In the genomic region with DNA sequence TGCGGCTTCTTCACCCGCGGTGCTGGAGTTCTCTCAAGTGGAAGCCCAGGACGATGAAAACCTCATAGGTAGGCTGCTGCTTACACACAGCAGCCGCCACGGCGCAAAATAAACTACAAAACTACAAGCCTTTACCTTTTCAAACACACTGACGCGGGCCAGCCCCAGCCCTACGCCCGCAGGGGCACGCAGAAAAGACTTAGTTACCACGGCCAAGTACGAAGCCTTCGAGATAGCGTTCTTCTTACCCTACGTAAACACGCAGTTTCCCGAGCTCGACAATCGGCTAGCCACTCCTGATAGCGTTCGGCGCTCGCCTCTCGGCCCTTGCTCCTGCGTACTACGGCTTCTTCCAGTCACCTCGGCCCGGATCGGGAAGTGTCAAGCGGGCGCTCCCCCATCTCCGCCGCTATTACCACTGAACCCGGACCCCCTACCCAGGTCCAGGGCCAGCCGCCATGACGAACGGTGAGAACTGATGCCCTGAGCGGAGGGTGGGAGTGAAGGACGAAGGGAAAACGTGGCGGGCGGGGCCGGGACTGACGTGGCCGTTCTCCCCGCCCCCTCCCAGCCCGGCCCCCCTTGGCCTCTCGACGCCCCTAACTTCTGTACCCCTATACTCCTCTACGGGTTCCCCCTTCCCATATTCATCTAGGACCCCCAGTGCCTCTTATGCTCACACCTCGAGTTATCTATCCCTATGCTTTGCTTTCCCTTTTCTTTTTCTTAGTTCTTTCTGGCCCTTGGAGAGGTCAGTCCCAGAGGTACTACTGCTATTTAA, we compare ENCODE assay signal across 8 cellular contexts. TPM values are rescaled to one million over a fixed set of nuclear protein-coding genes. Genes with fewer than 3 reads are reported as not detected.
A peak's percentile ranks its signal among the peaks of the same experiment; 100 is the strongest.
DNase-seq lines count a peak whose midpoint lies in the region; ATAC-seq and FAIRE-seq lines count a peak whose summit lies in the region.

Gene TMEM167B (plus strand): TSS at position 350 of the 781 bp plus-strand sequence. CDS start 109 bp downstream, at position 459.

- H3K4me3 ChIP-seq in mesenchymal stem cell (ENCODE audit: insufficient read depth in 1 of 2, low read depth in 1 of 2, low read length in 2 of 2): peak within 1 kb of the TSS; percentile 76 to 90

- H3K4me2 ChIP-seq in mesenchymal stem cell (ENCODE audit: low read length, poor library complexity, severe bottlenecking): peak within 1 kb of the TSS; percentile 77

- H2AFZ ChIP-seq in mesenchymal stem cell (ENCODE audit: low read depth, low read length): peak within 1 kb of the TSS; percentile 60

- H3K4me1 ChIP-seq in mesenchymal stem cell (ENCODE audit: control insufficient read depth, insufficient read depth, low read depth, low read length): peaks cover 14% of the 10 kb centered on the region

- peak within 1 kb of the TSS; percentile 90 for H2BK15ac ChIP-seq in mesenchymal stem cell (ENCODE audit: low read depth, poor library complexity, severe bottlenecking)

- H3K9ac ChIP-seq in mesenchymal stem cell (ENCODE audit: low read length): peak within 1 kb of the TSS; percentile 95

- peak; percentile 89 for ATAC-seq in GM21367 (IDR thresholded peaks at IDR 0.05; ENCODE audit: unreplicated experiment)
- peak; percentile 95 for ATAC-seq in effector memory CD8-positive, alpha-beta T cell (replicated peaks)

- H3K9me3 ChIP-seq in mesenchymal stem cell (ENCODE audit: control insufficient read depth, low read length): no peaks in the 10 kb centered on the region

- peaks cover 24 to 28% of the 10 kb centered on the region in 2 donors for H3K4me1 Mint-ChIP-seq in effector memory CD8-positive, alpha-beta T cell (ENCODE audit: low read depth in 2 of 2)

- no peak within 1 kb of the TSS for H3K23ac ChIP-seq in mesenchymal stem cell (ENCODE audit: low read length in 2 of 2)

- H3K27me3 Mint-ChIP-seq in effector memory CD8-positive, alpha-beta T cell: no peaks in the 10 kb centered on the region

- H3K36me3 ChIP-seq in mesenchymal stem cell (ENCODE audit: control insufficient read depth in 1 of 2, insufficient read depth in 2 of 2, low read depth in 1 of 2, low read length in 2 of 2): peaks cover 0 to 21% of the 10 kb centered on the region in 2 experiments

- H3K4ac ChIP-seq in mesenchymal stem cell (ENCODE audit: low read depth in 1 of 2, low read length in 2 of 2): peak within 1 kb of the TSS; percentile 84 to 85

- WGBS in mesenchymal stem cell: 3% methylated on average over 47 of the region's 53 CpGs

- H3K4me3 Mint-ChIP-seq in effector memory CD8-positive, alpha-beta T cell: peak within 1 kb of the TSS; percentile 96 to 99

- peak within 1 kb of the TSS; percentile 91 to 98 for H3K18ac ChIP-seq in mesenchymal stem cell (ENCODE audit: low read depth in 1 of 2, low read length in 2 of 2)

- FAIRE-seq in HTR-8/SVneo (lab: Jason Lieb, UNC): no peak

- H3K27me3 ChIP-seq in mesenchymal stem cell (ENCODE audit: control insufficient read depth in 1 of 2, insufficient read depth in 1 of 2, low read length in 2 of 2): no peaks in the 10 kb centered on the region

- peak within 1 kb of the TSS; percentile 50 for H2BK5ac ChIP-seq in mesenchymal stem cell (ENCODE audit: low read depth, low read length, poor library complexity, severe bottlenecking)

- H3K36me3 Mint-ChIP-seq in effector memory CD8-positive, alpha-beta T cell (ENCODE audit: insufficient read depth): peaks cover 42% of the 10 kb centered on the region

- H2BK12ac ChIP-seq in mesenchymal stem cell (ENCODE audit: low read length in 2 of 2): no peak within 1 kb of the TSS

- H2AK5ac ChIP-seq in mesenchymal stem cell (ENCODE audit: low read length, severe bottlenecking): peak within 1 kb of the TSS; percentile 63

- H3K27ac ChIP-seq in mesenchymal stem cell (ENCODE audit: low read length, poor library complexity, severe bottlenecking): peak within 1 kb of the TSS; percentile 85

- no peaks in the 10 kb centered on the region for H3K9me3 Mint-ChIP-seq in effector memory CD8-positive, alpha-beta T cell

- H3K14ac ChIP-seq in mesenchymal stem cell (ENCODE audit: low read length in 2 of 2): peak within 1 kb of the TSS; percentile 56 to 62

- DNase-seq in COLO668 (lab: John Stamatoyannopoulos, UW; ENCODE audit: unreplicated experiment): peak; percentile 93
- peak; percentile 56 for DNase-seq in HTR-8/SVneo (ENCODE audit: insufficient read length, low spot score)
- peak; percentile 96 for DNase-seq in NOMO-1 treated with DMSO at 0.1 percent for 48 hours (lab: John Stamatoyannopoulos, UW; ENCODE audit: unreplicated experiment)
- peak; percentile 68 to 76 for DNase-seq in activated CD8-positive, alpha-beta memory T cell treated with anti-CD3 and anti-CD28 coated beads for 4 hours (ENCODE audit: low read depth in 2 of 2)
- DNase-seq in effector memory CD8-positive, alpha-beta T cell: peak; percentile 79 to 90 (median 80)
- peak; percentile 97 for DNase-seq in mesenchymal stem cell
- peak; percentile 61 for DNase-seq in stimulated activated CD8-positive, alpha-beta memory T cell treated with anti-CD3 and anti-CD28 coated beads, Interleukin-12 subunit alpha, Interleukin-12 subunit beta, amount 100 ng/mL, for 24 hours (ENCODE audit: extremely low read depth)

- peaks cover 7% of the 10 kb centered on the region for H3K79me1 ChIP-seq in mesenchymal stem cell (replicated peaks; ENCODE audit: low read length, poor library complexity, severe bottlenecking)

- peak within 1 kb of the TSS; percentile 98 for H4K91ac ChIP-seq in mesenchymal stem cell (ENCODE audit: low read length)

- peak within 1 kb of the TSS; percentile 97 to 99 for H3K27ac Mint-ChIP-seq in effector memory CD8-positive, alpha-beta T cell

- H4K8ac ChIP-seq in mesenchymal stem cell (ENCODE audit: low read length): peak within 1 kb of the TSS; percentile 98

- H2BK120ac ChIP-seq in mesenchymal stem cell (ENCODE audit: low read depth, low read length): peak within 1 kb of the TSS; percentile 97

RNA-seq across cellular contexts. Expression of gene TMEM167B, which starts in this region (rescaled TPM):
- polyA plus RNA-seq in mesenchymal stem cell (2013, experiment 1 of 2): 40.0 TPM
- polyA plus RNA-seq in mesenchymal stem cell (2013, experiment 2 of 2): 39.3 TPM

Comparison
In these comparisons a context has a peak if more than half of its experiments do, and no peak if none do; other contexts are left out.
1. Peak in every context shown above with its lines: DNase-seq, ATAC-seq, H3K4me3 ChIP-seq and H3K27ac ChIP-seq.